ENCODE assay signal across 35 cellular contexts in genomic region chr3:108931025-108931424, GRCh38. TPM values are rescaled to one million over a fixed set of nuclear protein-coding genes. Genes with fewer than 3 reads are reported as not detected.
"Had no signal": no experiment of that assay in that cellular context is flagged by ENCODE, and none has a peak within 500 bp of the region (broad histone marks: within the 10 kb centered on the region; RNA-seq: fewer than 3 reads in every experiment).

No MANE protein-coding gene starts in this region.

- H3K4me3 ChIP-seq: colonic mucosa, esophagus muscularis mucosa, gastroesophageal sphincter, heart left ventricle, hepatocyte, neural progenitor cell, right atrium auricular region, smooth muscle cell, stomach, thyroid gland had no signal

- H3K4me2 ChIP-seq: hepatocyte, neural progenitor cell, smooth muscle cell had no signal

- H3K36me3 ChIP-seq: colonic mucosa, esophagus muscularis mucosa, gastroesophageal sphincter, heart left ventricle, neural progenitor cell, right atrium auricular region, stomach, thyroid gland had no signal

- DNase-seq: colonic mucosa; effector memory CD4-positive, alpha-beta T cell; foreskin keratinocyte; heart left ventricle; kidney glomerular epithelial cell; mammary epithelial cell; mesendoderm; midbrain; naive thymus-derived CD4-positive, alpha-beta T cell; stimulated activated CD4-positive, alpha-beta T cell treated with anti-CD3 and anti-CD28 coated beads, Interleukin-12 subunit alpha, Interleukin-12 subunit beta, amount 100 ng/mL, for 4 hours; stimulated activated CD4-positive, alpha-beta T cell treated with anti-CD3 and anti-CD28 coated beads, Interleukin-1b, Interleukin-23, amount 100 ng/mL, for 48 hours; stimulated activated CD4-positive, alpha-beta T cell treated with anti-CD3 and anti-CD28 coated beads, Interleukin-4, amount 100 ng/mL, for 1 hour; stimulated activated CD8-positive, alpha-beta memory T cell treated with anti-CD3 and anti-CD28 coated beads, Interleukin-4, amount 100 ng/mL, for 48 hours; stimulated activated naive CD4-positive, alpha-beta T cell treated with Interleukin-2 at 50 U/mL for 16 hours; stomach; thyroid gland; trophoblast cell had no signal

- H3K4me1 ChIP-seq: colonic mucosa, esophagus muscularis mucosa, foreskin keratinocyte, gastroesophageal sphincter, heart left ventricle, neural progenitor cell, parathyroid adenoma, right atrium auricular region, stomach, thyroid gland had no signal

- H3K27me3 ChIP-seq: colonic mucosa, esophagus muscularis mucosa, gastroesophageal sphincter, heart left ventricle, hepatocyte, neural progenitor cell, right atrium auricular region, stomach, thyroid gland had no signal

- H3K9ac ChIP-seq: neural progenitor cell, parathyroid adenoma had no signal

- H3K27ac ChIP-seq: colonic mucosa, esophagus muscularis mucosa, foreskin keratinocyte, gastroesophageal sphincter, heart left ventricle, hepatocyte, neural progenitor cell, parathyroid adenoma, right atrium auricular region, stomach, thyroid gland had no signal

- H3K9me3 ChIP-seq: colonic mucosa, stomach, thyroid gland had no signal

- H3K79me2 ChIP-seq: hepatocyte, parathyroid adenoma had no signal

- ATAC-seq: foreskin keratinocyte; gastroesophageal sphincter; heart left ventricle; left lobe of liver; naive thymus-derived CD4-positive, alpha-beta T cell; sciatic nerve had no signal

- H2AFZ ChIP-seq: hepatocyte, neural progenitor cell, parathyroid adenoma had no signal

RNA-seq across cellular contexts. Expression of gene GUCA1C, which starts 22.7 kb away (rescaled TPM):
- total RNA-seq: colonic mucosa; endothelial cell of umbilical vein; esophagus muscularis mucosa; fibroblast of lung; gastroesophageal sphincter; hepatocyte; left lobe of liver; lower leg skin; mammary epithelial cell; mucosa of gallbladder; naive thymus-derived CD4-positive, alpha-beta T cell; osteoblast; progenitor cell of endocrine pancreas; right atrium auricular region; sciatic nerve; smooth muscle cell; stomach; subcutaneous adipose tissue; temporal lobe; thyroid gland; ureter had no signal
